ENCODE assay signal across 1 cellular context in genomic region chr5:125870271-125870670, GRCh38.
TF ChIP-seq lines count a peak whose summit lies in the region.

No MANE protein-coding gene starts in this region.

TF ChIP-seq in GM23338, 12 proteins besides CTCF, POLR2A, EP300 and RAD21 (continued from another document):
- TF ChIP-seq ZNF462 (CRISPR knock-in tag; IDR thresholded peaks at IDR 0.05) (no peak), ZNF114 (CRISPR knock-in tag; IDR thresholded peaks at IDR 0.05) (no peak), NANOG (IDR thresholded peaks at IDR 0.05; ENCODE audit: borderline replicate concordance) (no peak), EZH2phosphoT487 (IDR thresholded peaks at IDR 0.05; ENCODE audit: unreplicated experiment) (no peak), EZH2 (IDR thresholded peaks at IDR 0.05; ENCODE audit: low read depth, unreplicated experiment) (no peak), ETS1 (IDR thresholded peaks at IDR 0.05) (no peak), ZNF331 (CRISPR knock-in tag; IDR thresholded peaks at IDR 0.05; ENCODE audit: low read depth) (no peak), CREB1 (CRISPR knock-in tag; IDR thresholded peaks at IDR 0.05; ENCODE audit: low read depth) (no peak), STAT1 (IDR thresholded peaks at IDR 0.05; ENCODE audit: unreplicated experiment) (no peak), POLR2AphosphoS5 (IDR thresholded peaks at IDR 0.05; ENCODE audit: low read depth) (no peak)
